In genomic region chr2:159362094-159362493, GRCh38 we compare ENCODE assay signal across 20 cellular contexts.
"Had no signal": no experiment of that assay in that cellular context is flagged by ENCODE, and none has a peak within 500 bp of the region (broad histone marks: within the 10 kb centered on the region; RNA-seq: fewer than 3 reads in every experiment).

No MANE protein-coding gene starts in this region.

- H3K36me3 ChIP-seq: SJSA1 had no signal

- H3K4me3 ChIP-seq: SJSA1, SK-N-MC had no signal

- H3K27ac ChIP-seq: SJSA1, SK-N-MC had no signal

- H3K27me3 ChIP-seq: SJSA1 had no signal

- H3K9me3 ChIP-seq: SJSA1 had no signal

- H3K4me1 ChIP-seq: SJSA1 had no signal

- DNase-seq: KBM-7, MV-4-11, NCI-H1048, NCI-H1105, NCI-H1417 treated with DMSO at 0.1 percent for 48 hours, NCI-H146, NCI-H187, NCI-H2029, NCI-H2107, NCI-H226, NCI-H446, NCI-H510A, NCI-H524 treated with DMSO at 0.1 percent for 48 hours, NCI-H69, NCI-H774, Right ventricle myocardium superior, RPMI8226, SIG-M5 had no signal
